1 cellular context compared by ENCODE assay signal in the genomic region with DNA sequence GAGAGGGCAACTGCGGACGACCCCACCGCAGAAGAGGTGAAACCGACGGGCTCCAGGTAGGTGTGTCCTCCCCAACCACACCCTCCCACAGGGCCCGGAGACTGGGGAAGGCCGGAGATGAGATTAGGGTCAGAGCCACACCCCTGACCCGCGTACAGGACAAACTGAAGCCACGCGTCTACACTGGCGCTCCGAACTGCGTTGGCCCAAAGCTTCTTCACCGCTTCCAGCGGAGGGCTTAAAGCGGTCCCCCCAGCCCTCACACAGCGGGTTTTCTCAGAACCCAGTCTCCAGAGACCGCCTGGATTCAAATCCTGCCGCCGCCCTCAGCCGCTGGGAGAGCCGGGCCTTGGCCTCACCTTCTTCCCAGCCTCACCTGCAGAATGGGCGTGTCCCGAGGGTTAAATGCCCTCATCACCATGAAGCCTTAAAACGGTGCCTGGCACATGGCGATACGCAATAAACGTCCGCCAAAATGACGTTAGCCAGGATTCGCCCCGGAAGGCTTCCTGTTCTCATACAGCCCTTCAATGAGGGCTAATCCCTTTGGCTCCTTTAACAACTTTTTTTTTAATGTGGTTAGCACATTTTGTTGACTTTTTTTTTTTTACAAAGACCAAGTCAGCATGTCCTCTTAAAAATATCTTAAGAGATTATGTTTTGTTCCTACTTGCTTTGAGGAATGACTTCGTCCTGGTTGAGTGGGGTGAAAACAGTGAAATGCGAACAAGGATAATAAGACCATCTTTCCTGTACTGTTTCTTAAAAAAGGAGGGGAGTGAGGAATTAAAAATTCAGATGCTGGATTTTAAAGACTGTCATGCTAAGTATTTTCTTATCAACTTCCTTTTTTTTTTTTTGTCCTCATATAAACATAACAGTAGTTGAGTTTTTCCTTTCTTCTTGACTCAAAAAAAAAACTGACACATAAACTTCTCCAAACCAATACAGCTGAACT.
TF ChIP-seq lines count a peak whose summit lies in the region.

No MANE protein-coding gene starts in this region.

TF ChIP-seq in K562, 482 proteins besides CTCF, POLR2A, EP300 and RAD21 (continued from another document and continues in another):
- TF ChIP-seq LCOR (CRISPR knock-in tag; IDR thresholded peaks at IDR 0.05) (0 out of 2 replicates have a peak, but pooled peaks have one; percentile 34), ZNF584 (CRISPR knock-in tag; IDR thresholded peaks at IDR 0.05; ENCODE audit: low read depth) (peak; percentile 78; the same call in 1 of the 2 replicates), FOXJ2 (tag; IDR thresholded peaks at IDR 0.05) (no peak), NFE2L1 (tag; IDR thresholded peaks at IDR 0.05; ENCODE audit: borderline replicate concordance, low read depth) (no peak), NELFE (IDR thresholded peaks at IDR 0.05; ENCODE audit: insufficient read depth, insufficient read length) (no peak), HNRNPLL (IDR thresholded peaks at IDR 0.05; ENCODE audit: low read depth, low read length, poor library complexity, severe bottlenecking) (peak; percentile 100), ZNF79 (CRISPR knock-in tag; IDR thresholded peaks at IDR 0.05; ENCODE audit: low read depth) (no peak), RNF2 (IDR thresholded peaks at IDR 0.05) (peak; percentile 66; the same call in 1 of the 2 replicates), CCNT2 (IDR thresholded peaks at IDR 0.05; ENCODE audit: borderline replicate concordance, extremely low read depth, insufficient read length, low read depth, low read length) (peak; percentile 46), POU5F1 (IDR thresholded peaks at IDR 0.05; ENCODE audit: borderline replicate concordance, low read depth, low read length, partially characterized antibody) (no peak), CHCHD3 (CRISPR knock-in tag; IDR thresholded peaks at IDR 0.05) (no peak), U2AF1 (optimal IDR thresholded peaks at IDR 0.05; ENCODE audit: low read depth, low read length) (no peak), PCBP1 (IDR thresholded peaks at IDR 0.05; ENCODE audit: low read depth, low read length, poor library complexity, severe bottlenecking) (no peak), DMBX1 (CRISPR knock-in tag; IDR thresholded peaks at IDR 0.05; ENCODE audit: borderline replicate concordance) (no peak; the same call in 1 of the 2 replicates), HSF4 (CRISPR knock-in tag; IDR thresholded peaks at IDR 0.05; ENCODE audit: borderline replicate concordance) (no peak), PTBP1 (IDR thresholded peaks at IDR 0.05; ENCODE audit: low read depth, low read length) (no peak), ZC3H4 (CRISPR knock-in tag; IDR thresholded peaks at IDR 0.05; ENCODE audit: borderline replicate concordance) (no peak), ZZZ3 (IDR thresholded peaks at IDR 0.05) (no peak), ZNF23 (CRISPR knock-in tag; IDR thresholded peaks at IDR 0.05) (no peak), TAF15 (IDR thresholded peaks at IDR 0.05; ENCODE audit: low read depth, low read length) (no peak), ZNF707 (CRISPR knock-in tag; conservative IDR thresholded peaks at IDR 0.05) (no peak), CBFA2T2 (conservative IDR thresholded peaks at IDR 0.05) (no peak), RBM17 (IDR thresholded peaks at IDR 0.05; ENCODE audit: borderline replicate concordance, low read depth, low read length) (no peak), MIER1 (IDR thresholded peaks at IDR 0.05; ENCODE audit: low read depth) (no peak)
- TF ChIP-seq, protein P1, sequence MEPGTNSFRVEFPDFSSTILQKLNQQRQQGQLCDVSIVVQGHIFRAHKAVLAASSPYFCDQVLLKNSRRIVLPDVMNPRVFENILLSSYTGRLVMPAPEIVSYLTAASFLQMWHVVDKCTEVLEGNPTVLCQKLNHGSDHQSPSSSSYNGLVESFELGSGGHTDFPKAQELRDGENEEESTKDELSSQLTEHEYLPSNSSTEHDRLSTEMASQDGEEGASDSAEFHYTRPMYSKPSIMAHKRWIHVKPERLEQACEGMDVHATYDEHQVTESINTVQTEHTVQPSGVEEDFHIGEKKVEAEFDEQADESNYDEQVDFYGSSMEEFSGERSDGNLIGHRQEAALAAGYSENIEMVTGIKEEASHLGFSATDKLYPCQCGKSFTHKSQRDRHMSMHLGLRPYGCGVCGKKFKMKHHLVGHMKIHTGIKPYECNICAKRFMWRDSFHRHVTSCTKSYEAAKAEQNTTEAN (CRISPR knock-in tag; IDR thresholded peaks at IDR 0.05) = no peak
- TF ChIP-seq, protein P2, sequence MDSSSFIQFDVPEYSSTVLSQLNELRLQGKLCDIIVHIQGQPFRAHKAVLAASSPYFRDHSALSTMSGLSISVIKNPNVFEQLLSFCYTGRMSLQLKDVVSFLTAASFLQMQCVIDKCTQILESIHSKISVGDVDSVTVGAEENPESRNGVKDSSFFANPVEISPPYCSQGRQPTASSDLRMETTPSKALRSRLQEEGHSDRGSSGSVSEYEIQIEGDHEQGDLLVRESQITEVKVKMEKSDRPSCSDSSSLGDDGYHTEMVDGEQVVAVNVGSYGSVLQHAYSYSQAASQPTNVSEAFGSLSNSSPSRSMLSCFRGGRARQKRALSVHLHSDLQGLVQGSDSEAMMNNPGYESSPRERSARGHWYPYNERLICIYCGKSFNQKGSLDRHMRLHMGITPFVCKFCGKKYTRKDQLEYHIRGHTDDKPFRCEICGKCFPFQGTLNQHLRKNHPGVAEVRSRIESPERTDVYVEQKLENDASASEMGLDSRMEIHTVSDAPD (CRISPR knock-in tag; IDR thresholded peaks at IDR 0.05) = no peak
- TF ChIP-seq, protein P3, sequence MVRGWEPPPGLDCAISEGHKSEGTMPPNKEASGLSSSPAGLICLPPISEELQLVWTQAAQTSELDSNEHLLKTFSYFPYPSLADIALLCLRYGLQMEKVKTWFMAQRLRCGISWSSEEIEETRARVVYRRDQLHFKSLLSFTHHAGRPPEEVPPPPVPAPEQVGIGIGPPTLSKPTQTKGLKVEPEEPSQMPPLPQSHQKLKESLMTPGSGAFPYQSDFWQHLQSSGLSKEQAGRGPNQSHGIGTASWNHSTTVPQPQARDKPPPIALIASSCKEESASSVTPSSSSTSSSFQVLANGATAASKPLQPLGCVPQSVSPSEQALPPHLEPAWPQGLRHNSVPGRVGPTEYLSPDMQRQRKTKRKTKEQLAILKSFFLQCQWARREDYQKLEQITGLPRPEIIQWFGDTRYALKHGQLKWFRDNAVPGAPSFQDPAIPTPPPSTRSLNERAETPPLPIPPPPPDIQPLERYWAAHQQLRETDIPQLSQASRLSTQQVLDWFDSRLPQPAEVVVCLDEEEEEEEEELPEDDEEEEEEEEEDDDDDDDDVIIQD (CRISPR knock-in tag; IDR thresholded peaks at IDR 0.05) = no peak
- TF ChIP-seq, protein P4, sequence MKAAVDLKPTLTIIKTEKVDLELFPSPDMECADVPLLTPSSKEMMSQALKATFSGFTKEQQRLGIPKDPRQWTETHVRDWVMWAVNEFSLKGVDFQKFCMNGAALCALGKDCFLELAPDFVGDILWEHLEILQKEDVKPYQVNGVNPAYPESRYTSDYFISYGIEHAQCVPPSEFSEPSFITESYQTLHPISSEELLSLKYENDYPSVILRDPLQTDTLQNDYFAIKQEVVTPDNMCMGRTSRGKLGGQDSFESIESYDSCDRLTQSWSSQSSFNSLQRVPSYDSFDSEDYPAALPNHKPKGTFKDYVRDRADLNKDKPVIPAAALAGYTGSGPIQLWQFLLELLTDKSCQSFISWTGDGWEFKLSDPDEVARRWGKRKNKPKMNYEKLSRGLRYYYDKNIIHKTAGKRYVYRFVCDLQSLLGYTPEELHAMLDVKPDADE (conservative IDR thresholded peaks at IDR 0.05; ENCODE audit: control insufficient read depth, low read depth, low read length) = no peak
- TF ChIP-seq, protein P5, sequence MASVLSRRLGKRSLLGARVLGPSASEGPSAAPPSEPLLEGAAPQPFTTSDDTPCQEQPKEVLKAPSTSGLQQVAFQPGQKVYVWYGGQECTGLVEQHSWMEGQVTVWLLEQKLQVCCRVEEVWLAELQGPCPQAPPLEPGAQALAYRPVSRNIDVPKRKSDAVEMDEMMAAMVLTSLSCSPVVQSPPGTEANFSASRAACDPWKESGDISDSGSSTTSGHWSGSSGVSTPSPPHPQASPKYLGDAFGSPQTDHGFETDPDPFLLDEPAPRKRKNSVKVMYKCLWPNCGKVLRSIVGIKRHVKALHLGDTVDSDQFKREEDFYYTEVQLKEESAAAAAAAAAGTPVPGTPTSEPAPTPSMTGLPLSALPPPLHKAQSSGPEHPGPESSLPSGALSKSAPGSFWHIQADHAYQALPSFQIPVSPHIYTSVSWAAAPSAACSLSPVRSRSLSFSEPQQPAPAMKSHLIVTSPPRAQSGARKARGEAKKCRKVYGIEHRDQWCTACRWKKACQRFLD (CRISPR knock-in tag; IDR thresholded peaks at IDR 0.05) = peak; percentile 39; the same call in 1 of the 2 replicates
- TF ChIP-seq, protein P6, sequence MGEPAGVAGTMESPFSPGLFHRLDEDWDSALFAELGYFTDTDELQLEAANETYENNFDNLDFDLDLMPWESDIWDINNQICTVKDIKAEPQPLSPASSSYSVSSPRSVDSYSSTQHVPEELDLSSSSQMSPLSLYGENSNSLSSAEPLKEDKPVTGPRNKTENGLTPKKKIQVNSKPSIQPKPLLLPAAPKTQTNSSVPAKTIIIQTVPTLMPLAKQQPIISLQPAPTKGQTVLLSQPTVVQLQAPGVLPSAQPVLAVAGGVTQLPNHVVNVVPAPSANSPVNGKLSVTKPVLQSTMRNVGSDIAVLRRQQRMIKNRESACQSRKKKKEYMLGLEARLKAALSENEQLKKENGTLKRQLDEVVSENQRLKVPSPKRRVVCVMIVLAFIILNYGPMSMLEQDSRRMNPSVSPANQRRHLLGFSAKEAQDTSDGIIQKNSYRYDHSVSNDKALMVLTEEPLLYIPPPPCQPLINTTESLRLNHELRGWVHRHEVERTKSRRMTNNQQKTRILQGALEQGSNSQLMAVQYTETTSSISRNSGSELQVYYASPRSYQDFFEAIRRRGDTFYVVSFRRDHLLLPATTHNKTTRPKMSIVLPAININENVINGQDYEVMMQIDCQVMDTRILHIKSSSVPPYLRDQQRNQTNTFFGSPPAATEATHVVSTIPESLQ (CRISPR knock-in tag; IDR thresholded peaks at IDR 0.05) = peak; percentile 55; the same call in 1 of the 2 replicates
- TF ChIP-seq, protein P7, sequence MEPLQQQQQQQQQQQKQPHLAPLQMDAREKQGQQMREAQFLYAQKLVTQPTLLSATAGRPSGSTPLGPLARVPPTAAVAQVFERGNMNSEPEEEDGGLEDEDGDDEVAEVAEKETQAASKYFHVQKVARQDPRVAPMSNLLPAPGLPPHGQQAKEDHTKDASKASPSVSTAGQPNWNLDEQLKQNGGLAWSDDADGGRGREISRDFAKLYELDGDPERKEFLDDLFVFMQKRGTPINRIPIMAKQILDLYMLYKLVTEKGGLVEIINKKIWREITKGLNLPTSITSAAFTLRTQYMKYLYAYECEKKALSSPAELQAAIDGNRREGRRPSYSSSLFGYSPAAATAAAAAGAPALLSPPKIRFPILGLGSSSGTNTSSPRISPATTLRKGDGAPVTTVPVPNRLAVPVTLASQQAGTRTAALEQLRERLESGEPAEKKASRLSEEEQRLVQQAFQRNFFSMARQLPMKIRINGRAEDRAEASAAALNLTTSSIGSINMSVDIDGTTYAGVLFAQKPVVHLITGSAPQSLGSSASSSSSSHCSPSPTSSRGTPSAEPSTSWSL (CRISPR knock-in tag; IDR thresholded peaks at IDR 0.05; ENCODE audit: borderline replicate concordance) = no peak
- TF ChIP-seq, protein P8, sequence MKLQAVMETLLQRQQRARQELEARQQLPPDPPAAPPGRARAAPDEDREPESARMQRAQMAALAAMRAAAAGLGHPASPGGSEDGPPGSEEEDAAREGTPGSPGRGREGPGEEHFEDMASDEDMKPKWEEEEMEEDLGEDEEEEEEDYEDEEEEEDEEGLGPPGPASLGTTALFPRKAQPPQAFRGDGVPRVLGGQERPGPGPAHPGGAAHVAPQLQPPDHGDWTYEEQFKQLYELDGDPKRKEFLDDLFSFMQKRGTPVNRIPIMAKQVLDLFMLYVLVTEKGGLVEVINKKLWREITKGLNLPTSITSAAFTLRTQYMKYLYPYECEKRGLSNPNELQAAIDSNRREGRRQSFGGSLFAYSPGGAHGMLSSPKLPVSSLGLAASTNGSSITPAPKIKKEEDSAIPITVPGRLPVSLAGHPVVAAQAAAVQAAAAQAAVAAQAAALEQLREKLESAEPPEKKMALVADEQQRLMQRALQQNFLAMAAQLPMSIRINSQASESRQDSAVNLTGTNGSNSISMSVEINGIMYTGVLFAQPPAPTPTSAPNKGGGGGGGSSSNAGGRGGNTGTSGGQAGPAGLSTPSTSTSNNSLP (IDR thresholded peaks at IDR 0.05; ENCODE audit: borderline replicate concordance, low read depth, low read length) = no peak
- TF ChIP-seq, protein P9, sequence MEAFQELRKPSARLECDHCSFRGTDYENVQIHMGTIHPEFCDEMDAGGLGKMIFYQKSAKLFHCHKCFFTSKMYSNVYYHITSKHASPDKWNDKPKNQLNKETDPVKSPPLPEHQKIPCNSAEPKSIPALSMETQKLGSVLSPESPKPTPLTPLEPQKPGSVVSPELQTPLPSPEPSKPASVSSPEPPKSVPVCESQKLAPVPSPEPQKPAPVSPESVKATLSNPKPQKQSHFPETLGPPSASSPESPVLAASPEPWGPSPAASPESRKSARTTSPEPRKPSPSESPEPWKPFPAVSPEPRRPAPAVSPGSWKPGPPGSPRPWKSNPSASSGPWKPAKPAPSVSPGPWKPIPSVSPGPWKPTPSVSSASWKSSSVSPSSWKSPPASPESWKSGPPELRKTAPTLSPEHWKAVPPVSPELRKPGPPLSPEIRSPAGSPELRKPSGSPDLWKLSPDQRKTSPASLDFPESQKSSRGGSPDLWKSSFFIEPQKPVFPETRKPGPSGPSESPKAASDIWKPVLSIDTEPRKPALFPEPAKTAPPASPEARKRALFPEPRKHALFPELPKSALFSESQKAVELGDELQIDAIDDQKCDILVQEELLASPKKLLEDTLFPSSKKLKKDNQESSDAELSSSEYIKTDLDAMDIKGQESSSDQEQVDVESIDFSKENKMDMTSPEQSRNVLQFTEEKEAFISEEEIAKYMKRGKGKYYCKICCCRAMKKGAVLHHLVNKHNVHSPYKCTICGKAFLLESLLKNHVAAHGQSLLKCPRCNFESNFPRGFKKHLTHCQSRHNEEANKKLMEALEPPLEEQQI (IDR thresholded peaks at IDR 0.05) = no peak
- TF ChIP-seq, protein P10, sequence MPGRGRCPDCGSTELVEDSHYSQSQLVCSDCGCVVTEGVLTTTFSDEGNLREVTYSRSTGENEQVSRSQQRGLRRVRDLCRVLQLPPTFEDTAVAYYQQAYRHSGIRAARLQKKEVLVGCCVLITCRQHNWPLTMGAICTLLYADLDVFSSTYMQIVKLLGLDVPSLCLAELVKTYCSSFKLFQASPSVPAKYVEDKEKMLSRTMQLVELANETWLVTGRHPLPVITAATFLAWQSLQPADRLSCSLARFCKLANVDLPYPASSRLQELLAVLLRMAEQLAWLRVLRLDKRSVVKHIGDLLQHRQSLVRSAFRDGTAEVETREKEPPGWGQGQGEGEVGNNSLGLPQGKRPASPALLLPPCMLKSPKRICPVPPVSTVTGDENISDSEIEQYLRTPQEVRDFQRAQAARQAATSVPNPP (IDR thresholded peaks at IDR 0.05; ENCODE audit: borderline replicate concordance, insufficient read depth, insufficient read length) = no peak
- TF ChIP-seq, protein P11, sequence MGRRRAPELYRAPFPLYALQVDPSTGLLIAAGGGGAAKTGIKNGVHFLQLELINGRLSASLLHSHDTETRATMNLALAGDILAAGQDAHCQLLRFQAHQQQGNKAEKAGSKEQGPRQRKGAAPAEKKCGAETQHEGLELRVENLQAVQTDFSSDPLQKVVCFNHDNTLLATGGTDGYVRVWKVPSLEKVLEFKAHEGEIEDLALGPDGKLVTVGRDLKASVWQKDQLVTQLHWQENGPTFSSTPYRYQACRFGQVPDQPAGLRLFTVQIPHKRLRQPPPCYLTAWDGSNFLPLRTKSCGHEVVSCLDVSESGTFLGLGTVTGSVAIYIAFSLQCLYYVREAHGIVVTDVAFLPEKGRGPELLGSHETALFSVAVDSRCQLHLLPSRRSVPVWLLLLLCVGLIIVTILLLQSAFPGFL (CRISPR knock-in tag; IDR thresholded peaks at IDR 0.05) = no peak
